1 cellular context compared by ENCODE assay signal in the genomic region with DNA sequence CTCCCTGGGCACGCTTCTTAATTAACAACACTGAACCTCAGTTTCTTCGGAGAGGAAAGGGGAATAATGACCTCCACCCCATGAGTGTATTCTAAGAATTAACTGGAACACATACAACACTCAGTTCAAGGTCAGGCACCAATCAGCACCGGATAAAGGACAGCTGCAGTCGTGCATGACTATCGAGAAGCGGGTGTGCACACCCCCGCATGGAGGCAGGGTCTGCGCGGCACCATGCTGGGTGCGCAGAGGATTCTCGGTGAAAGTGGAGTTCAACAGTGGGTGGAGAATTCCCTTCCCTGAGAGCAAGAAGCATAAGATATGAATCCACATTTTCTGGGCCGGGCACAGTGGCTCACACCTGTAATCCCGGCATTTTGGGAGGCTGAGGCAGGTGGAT.
TF ChIP-seq lines count a peak whose summit lies in the region.

No MANE protein-coding gene starts in this region.

TF ChIP-seq in K562, 482 proteins besides CTCF, POLR2A, EP300 and RAD21 (continues in another document):
- TF ChIP-seq ZNF778 (CRISPR knock-in tag; IDR thresholded peaks at IDR 0.05) (no peak), MTA1 (IDR thresholded peaks at IDR 0.05; ENCODE audit: borderline replicate concordance) (no peak), CREB1 (IDR thresholded peaks at IDR 0.05) (no peak), CREB1 (CRISPR knock-in tag; IDR thresholded peaks at IDR 0.05) (0 out of 2 replicates have a peak, but pooled peaks have one; percentile 23), BMI1 (IDR thresholded peaks at IDR 0.05; ENCODE audit: low read length) (no peak), CBFB (CRISPR knock-in tag; IDR thresholded peaks at IDR 0.05) (no peak), KDM5B (IDR thresholded peaks at IDR 0.05; ENCODE audit: insufficient replicate concordance, low read depth, low read length) (no peak), NCOR1 (IDR thresholded peaks at IDR 0.05) (peak; percentile 21; the same call in 1 of the 2 replicates), EGR1 (conservative IDR thresholded peaks at IDR 0.05) (peak; percentile 88), KLF6 (CRISPR knock-in tag; IDR thresholded peaks at IDR 0.05; ENCODE audit: borderline replicate concordance) (no peak), HDAC1 (IDR thresholded peaks at IDR 0.05) (0 out of 4 replicates have a peak, but pooled peaks of 1 of the 2 experiments have one; percentile 40), STAT5A (IDR thresholded peaks at IDR 0.05; ENCODE audit: borderline replicate concordance, low read length) (no peak), TBP (optimal IDR thresholded peaks at IDR 0.05; ENCODE audit: low read depth, low read length) (no peak), RBM22 (IDR thresholded peaks at IDR 0.05; ENCODE audit: low read depth, low read length, poor library complexity, severe bottlenecking) (no peak), NFATC3 (IDR thresholded peaks at IDR 0.05) (no peak), SFPQ (IDR thresholded peaks at IDR 0.05; ENCODE audit: low read depth, low read length) (no peak), REST (CRISPR knock-in tag; IDR thresholded peaks at IDR 0.05; ENCODE audit: low read depth) (peak; percentile 73; the same call in 1 of the 2 replicates), YY1 (IDR thresholded peaks at IDR 0.05; ENCODE audit: borderline replicate concordance in 1 of 3, control insufficient read depth in 1 of 3, extremely low read depth in 1 of 3, insufficient read depth in 3 of 3, insufficient read length in 1 of 3, insufficient replicate concordance in 2 of 3, low read depth in 1 of 3, low read length in 2 of 3) (peak in 1 of 3 experiments; percentile 39), ETS2 (tag; IDR thresholded peaks at IDR 0.05; ENCODE audit: borderline replicate concordance, poor library complexity, severe bottlenecking) (no peak), ZNF586 (CRISPR knock-in tag; conservative IDR thresholded peaks at IDR 0.05) (no peak), CBFA2T2 (conservative IDR thresholded peaks at IDR 0.05) (peak; percentile 45), THAP7 (CRISPR knock-in tag; IDR thresholded peaks at IDR 0.05) (no peak), MIER1 (IDR thresholded peaks at IDR 0.05; ENCODE audit: low read depth) (peak; percentile 65; the same call in 1 of the 2 replicates), TAF1 (IDR thresholded peaks at IDR 0.05; ENCODE audit: control insufficient read depth, extremely low read depth, insufficient read depth, low read length, severe bottlenecking) (no peak), PPARD (CRISPR knock-in tag; IDR thresholded peaks at IDR 0.05) (no peak), MED1 (CRISPR knock-in tag; IDR thresholded peaks at IDR 0.05; ENCODE audit: borderline replicate concordance) (no peak), ZFP36 (IDR thresholded peaks at IDR 0.05; ENCODE audit: low read depth, low read length, partially characterized antibody) (no peak), TGIF2 (CRISPR knock-in tag; IDR thresholded peaks at IDR 0.05) (no peak), SMAD4 (CRISPR knock-in tag; conservative IDR thresholded peaks at IDR 0.05) (no peak), ZC3H8 (IDR thresholded peaks at IDR 0.05) (no peak), L3MBTL2 (IDR thresholded peaks at IDR 0.05) (no peak), POLR3G (IDR thresholded peaks at IDR 0.05; ENCODE audit: extremely low read depth, insufficient read length, insufficient replicate concordance) (no peak), SIX5 (IDR thresholded peaks at IDR 0.05; ENCODE audit: borderline replicate concordance in 1 of 2, insufficient read depth in 1 of 2, low read depth in 1 of 2, low read length in 2 of 2) (no peak), PTTG1 (tag; IDR thresholded peaks at IDR 0.05; ENCODE audit: low read depth) (no peak), ZNF561 (CRISPR knock-in tag; conservative IDR thresholded peaks at IDR 0.05) (no peak), KDM2B (CRISPR knock-in tag; IDR thresholded peaks at IDR 0.05) (no peak), MLX (CRISPR knock-in tag; conservative IDR thresholded peaks at IDR 0.05) (no peak)
- TF ChIP-seq, protein P1, sequence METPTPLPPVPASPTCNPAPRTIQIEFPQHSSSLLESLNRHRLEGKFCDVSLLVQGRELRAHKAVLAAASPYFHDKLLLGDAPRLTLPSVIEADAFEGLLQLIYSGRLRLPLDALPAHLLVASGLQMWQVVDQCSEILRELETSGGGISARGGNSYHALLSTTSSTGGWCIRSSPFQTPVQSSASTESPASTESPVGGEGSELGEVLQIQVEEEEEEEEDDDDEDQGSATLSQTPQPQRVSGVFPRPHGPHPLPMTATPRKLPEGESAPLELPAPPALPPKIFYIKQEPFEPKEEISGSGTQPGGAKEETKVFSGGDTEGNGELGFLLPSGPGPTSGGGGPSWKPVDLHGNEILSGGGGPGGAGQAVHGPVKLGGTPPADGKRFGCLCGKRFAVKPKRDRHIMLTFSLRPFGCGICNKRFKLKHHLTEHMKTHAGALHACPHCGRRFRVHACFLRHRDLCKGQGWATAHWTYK (CRISPR knock-in tag; IDR thresholded peaks at IDR 0.05), result no peak
- TF ChIP-seq, protein P2, sequence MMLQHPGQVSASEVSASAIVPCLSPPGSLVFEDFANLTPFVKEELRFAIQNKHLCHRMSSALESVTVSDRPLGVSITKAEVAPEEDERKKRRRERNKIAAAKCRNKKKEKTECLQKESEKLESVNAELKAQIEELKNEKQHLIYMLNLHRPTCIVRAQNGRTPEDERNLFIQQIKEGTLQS (IDR thresholded peaks at IDR 0.05), result no peak
- TF ChIP-seq, protein P2 (CRISPR knock-in tag; conservative IDR thresholded peaks at IDR 0.05), result no peak
- TF ChIP-seq, protein P3, sequence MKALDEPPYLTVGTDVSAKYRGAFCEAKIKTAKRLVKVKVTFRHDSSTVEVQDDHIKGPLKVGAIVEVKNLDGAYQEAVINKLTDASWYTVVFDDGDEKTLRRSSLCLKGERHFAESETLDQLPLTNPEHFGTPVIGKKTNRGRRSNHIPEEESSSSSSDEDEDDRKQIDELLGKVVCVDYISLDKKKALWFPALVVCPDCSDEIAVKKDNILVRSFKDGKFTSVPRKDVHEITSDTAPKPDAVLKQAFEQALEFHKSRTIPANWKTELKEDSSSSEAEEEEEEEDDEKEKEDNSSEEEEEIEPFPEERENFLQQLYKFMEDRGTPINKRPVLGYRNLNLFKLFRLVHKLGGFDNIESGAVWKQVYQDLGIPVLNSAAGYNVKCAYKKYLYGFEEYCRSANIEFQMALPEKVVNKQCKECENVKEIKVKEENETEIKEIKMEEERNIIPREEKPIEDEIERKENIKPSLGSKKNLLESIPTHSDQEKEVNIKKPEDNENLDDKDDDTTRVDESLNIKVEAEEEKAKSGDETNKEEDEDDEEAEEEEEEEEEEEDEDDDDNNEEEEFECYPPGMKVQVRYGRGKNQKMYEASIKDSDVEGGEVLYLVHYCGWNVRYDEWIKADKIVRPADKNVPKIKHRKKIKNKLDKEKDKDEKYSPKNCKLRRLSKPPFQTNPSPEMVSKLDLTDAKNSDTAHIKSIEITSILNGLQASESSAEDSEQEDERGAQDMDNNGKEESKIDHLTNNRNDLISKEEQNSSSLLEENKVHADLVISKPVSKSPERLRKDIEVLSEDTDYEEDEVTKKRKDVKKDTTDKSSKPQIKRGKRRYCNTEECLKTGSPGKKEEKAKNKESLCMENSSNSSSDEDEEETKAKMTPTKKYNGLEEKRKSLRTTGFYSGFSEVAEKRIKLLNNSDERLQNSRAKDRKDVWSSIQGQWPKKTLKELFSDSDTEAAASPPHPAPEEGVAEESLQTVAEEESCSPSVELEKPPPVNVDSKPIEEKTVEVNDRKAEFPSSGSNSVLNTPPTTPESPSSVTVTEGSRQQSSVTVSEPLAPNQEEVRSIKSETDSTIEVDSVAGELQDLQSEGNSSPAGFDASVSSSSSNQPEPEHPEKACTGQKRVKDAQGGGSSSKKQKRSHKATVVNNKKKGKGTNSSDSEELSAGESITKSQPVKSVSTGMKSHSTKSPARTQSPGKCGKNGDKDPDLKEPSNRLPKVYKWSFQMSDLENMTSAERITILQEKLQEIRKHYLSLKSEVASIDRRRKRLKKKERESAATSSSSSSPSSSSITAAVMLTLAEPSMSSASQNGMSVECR (CRISPR knock-in tag; IDR thresholded peaks at IDR 0.05), result no peak
- TF ChIP-seq, protein P4, sequence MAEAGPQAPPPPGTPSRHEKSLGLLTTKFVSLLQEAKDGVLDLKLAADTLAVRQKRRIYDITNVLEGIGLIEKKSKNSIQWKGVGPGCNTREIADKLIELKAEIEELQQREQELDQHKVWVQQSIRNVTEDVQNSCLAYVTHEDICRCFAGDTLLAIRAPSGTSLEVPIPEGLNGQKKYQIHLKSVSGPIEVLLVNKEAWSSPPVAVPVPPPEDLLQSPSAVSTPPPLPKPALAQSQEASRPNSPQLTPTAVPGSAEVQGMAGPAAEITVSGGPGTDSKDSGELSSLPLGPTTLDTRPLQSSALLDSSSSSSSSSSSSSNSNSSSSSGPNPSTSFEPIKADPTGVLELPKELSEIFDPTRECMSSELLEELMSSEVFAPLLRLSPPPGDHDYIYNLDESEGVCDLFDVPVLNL (CRISPR knock-in tag; IDR thresholded peaks at IDR 0.05; ENCODE audit: low read depth), result no peak
- TF ChIP-seq, protein P5, sequence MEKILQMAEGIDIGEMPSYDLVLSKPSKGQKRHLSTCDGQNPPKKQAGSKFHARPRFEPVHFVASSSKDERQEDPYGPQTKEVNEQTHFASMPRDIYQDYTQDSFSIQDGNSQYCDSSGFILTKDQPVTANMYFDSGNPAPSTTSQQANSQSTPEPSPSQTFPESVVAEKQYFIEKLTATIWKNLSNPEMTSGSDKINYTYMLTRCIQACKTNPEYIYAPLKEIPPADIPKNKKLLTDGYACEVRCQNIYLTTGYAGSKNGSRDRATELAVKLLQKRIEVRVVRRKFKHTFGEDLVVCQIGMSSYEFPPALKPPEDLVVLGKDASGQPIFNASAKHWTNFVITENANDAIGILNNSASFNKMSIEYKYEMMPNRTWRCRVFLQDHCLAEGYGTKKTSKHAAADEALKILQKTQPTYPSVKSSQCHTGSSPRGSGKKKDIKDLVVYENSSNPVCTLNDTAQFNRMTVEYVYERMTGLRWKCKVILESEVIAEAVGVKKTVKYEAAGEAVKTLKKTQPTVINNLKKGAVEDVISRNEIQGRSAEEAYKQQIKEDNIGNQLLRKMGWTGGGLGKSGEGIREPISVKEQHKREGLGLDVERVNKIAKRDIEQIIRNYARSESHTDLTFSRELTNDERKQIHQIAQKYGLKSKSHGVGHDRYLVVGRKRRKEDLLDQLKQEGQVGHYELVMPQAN (IDR thresholded peaks at IDR 0.05; ENCODE audit: borderline replicate concordance), result no peak
- TF ChIP-seq, protein P6, sequence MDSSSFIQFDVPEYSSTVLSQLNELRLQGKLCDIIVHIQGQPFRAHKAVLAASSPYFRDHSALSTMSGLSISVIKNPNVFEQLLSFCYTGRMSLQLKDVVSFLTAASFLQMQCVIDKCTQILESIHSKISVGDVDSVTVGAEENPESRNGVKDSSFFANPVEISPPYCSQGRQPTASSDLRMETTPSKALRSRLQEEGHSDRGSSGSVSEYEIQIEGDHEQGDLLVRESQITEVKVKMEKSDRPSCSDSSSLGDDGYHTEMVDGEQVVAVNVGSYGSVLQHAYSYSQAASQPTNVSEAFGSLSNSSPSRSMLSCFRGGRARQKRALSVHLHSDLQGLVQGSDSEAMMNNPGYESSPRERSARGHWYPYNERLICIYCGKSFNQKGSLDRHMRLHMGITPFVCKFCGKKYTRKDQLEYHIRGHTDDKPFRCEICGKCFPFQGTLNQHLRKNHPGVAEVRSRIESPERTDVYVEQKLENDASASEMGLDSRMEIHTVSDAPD (CRISPR knock-in tag; IDR thresholded peaks at IDR 0.05), result no peak
